In genomic region chr22:38327805-38328204, GRCh38 we compare ENCODE assay signal across 11 cellular contexts. TPM values are rescaled to one million over a fixed set of nuclear protein-coding genes. Genes with fewer than 3 reads are reported as not detected.
DNase-seq lines count a peak whose midpoint lies in the region; ATAC-seq and TF ChIP-seq lines count a peak whose summit lies in the region.
"Had no signal": no experiment of that assay in that cellular context is flagged by ENCODE, and none has a peak within 500 bp of the region (broad histone marks: within the 10 kb centered on the region; RNA-seq: fewer than 3 reads in every experiment).

No MANE protein-coding gene starts in this region.

- WGBS in neuronal stem cell (ENCODE audit: extremely low coverage in 2 of 2, insufficient read length in 2 of 2, insufficient replicate concordance in 1 of 2), 2 donors: no CpG with 5 or more reads among the region's 16 CpGs

- TF ChIP-seq CTCF in PC-9 (conservative IDR thresholded peaks at IDR 0.05): no peak

- no peak overlapping the region for H2BK120ac ChIP-seq in neuronal stem cell (ENCODE audit: low read depth, low read length)

- H3K27ac ChIP-seq in PC-9 (peak overlapping the region; percentile 38; the same call in 1 of the 2 replicates), neuronal stem cell (replicated peaks; ENCODE audit: low read length) (no peak overlapping the region)
- H3K27ac ChIP-seq: VCaP had no signal

- no peak overlapping the region for H2BK15ac ChIP-seq in neuronal stem cell (ENCODE audit: low read length)

- no peak overlapping the region for H2BK5ac ChIP-seq in neuronal stem cell (ENCODE audit: low read length)

- no peak overlapping the region for H3K4ac ChIP-seq in neuronal stem cell (ENCODE audit: low read length)

- no peak overlapping the region for H3K9ac ChIP-seq in neuronal stem cell (ENCODE audit: low read depth, low read length, poor library complexity)

- POLR2A ChIA-PET in PC-9 (lab: Charles Lee; ENCODE audit: unreplicated experiment): no interaction called here

- no peak overlapping the region for H4K8ac ChIP-seq in neuronal stem cell (ENCODE audit: low read depth, low read length)

- intact Hi-C loops in PC-9 (cut with micrococcal nuclease; ENCODE audit: unreplicated experiment): no loop called here

- peaks cover 13% of the 10 kb centered on the region for H3K4me1 ChIP-seq in PC-9 (replicated peaks; ENCODE audit: insufficient read depth)
- no peaks in the 10 kb centered on the region for H3K4me1 ChIP-seq in neuronal stem cell (ENCODE audit: control insufficient read depth in 2 of 2, insufficient read depth in 1 of 2, low read depth in 1 of 2, low read length in 2 of 2)

- peak overlapping the region; percentile 25 for H3K14ac ChIP-seq in neuronal stem cell (ENCODE audit: low read length)

- H3K4me3 ChIP-seq in PC-9 (no peak overlapping the region), neuronal stem cell (ENCODE audit: low read length in 2 of 2) (no peak overlapping the region)

- no peak overlapping the region for H4K91ac ChIP-seq in neuronal stem cell (ENCODE audit: low read depth, low read length, poor library complexity)

- no peaks in the 10 kb centered on the region for H3K79me1 ChIP-seq in neuronal stem cell (ENCODE audit: low read depth, low read length)

- H3K9me3 ChIP-seq in PC-9 (ENCODE audit: insufficient read depth, low read depth) (no peaks in the 10 kb centered on the region), neuronal stem cell (replicated peaks in 1 of 2; ENCODE audit: control insufficient read depth in 2 of 2, insufficient read depth in 1 of 2, low read depth in 1 of 2, low read length in 2 of 2) (no peaks in the 10 kb centered on the region)

- no peaks in the 10 kb centered on the region for H3K9me2 ChIP-seq in PC-9 (ENCODE audit: insufficient read depth)

- H4K20me1 ChIP-seq in PC-9 (ENCODE audit: insufficient read depth): no peaks in the 10 kb centered on the region

- no peaks in the 10 kb centered on the region for H3K79me2 ChIP-seq in PC-9 (ENCODE audit: low read depth)

- no peak for ATAC-seq in HG03442 (IDR thresholded peaks at IDR 0.05; ENCODE audit: unreplicated experiment)

- H3F3A ChIP-seq in PC-9 (ENCODE audit: insufficient read depth, low read depth): peaks cover 15% of the 10 kb centered on the region; the same call in 1 of the 2 replicates

- no peak overlapping the region for H2AK5ac ChIP-seq in neuronal stem cell (ENCODE audit: low read depth, low read length)

- H3K23ac ChIP-seq in neuronal stem cell (ENCODE audit: low read depth, low read length, poor library complexity): no peak overlapping the region

- CTCF ChIA-PET in PC-9 (lab: Charles Lee): no interaction called here

- H3K4me2 ChIP-seq in PC-9 (peak overlapping the region; percentile 43), neuronal stem cell (ENCODE audit: insufficient read depth, low read length, poor library complexity, severe bottlenecking) (no peak overlapping the region)

- H2BK12ac ChIP-seq in neuronal stem cell (ENCODE audit: low read length): no peak overlapping the region

- 0 out of 2 replicates have a peak overlapping the region, but pooled peaks have one; percentile 34 for H2AFZ ChIP-seq in PC-9
- H2AFZ ChIP-seq in neuronal stem cell (ENCODE audit: low read length): no peak overlapping the region

- no TSS peak for BruUV-seq in PC-9 (replicated peaks; lab: Mats Ljungman, UMichigan)

- no peaks in the 10 kb centered on the region for H3K27me3 ChIP-seq in PC-9 (ENCODE audit: insufficient read depth, low read depth)
- H3K27me3 ChIP-seq in neuronal stem cell (ENCODE audit: control insufficient read depth in 3 of 3, insufficient read depth in 3 of 3, low read depth in 1 of 3, low read length in 3 of 3): no peaks in the 10 kb centered on the region

- H3K18ac ChIP-seq in neuronal stem cell (ENCODE audit: low read length): no peak overlapping the region

- H3K36me3 ChIP-seq in PC-9 (ENCODE audit: low read depth): no peaks in the 10 kb centered on the region
- H3K36me3 ChIP-seq in neuronal stem cell (replicated peaks in 1 of 2; ENCODE audit: control insufficient read depth in 2 of 2, insufficient read depth in 2 of 2, low read length in 2 of 2): no peaks in the 10 kb centered on the region

- DNase-seq in EH (ENCODE audit: low read depth) (peak; percentile 89), PC-9 (peak; percentile 50 to 55), dedifferentiated amniotic fluid mesenchymal stem cell (ENCODE audit: extremely low spot score) (peak; percentile 59), neuronal stem cell (ENCODE audit: low spot score) (no peak), NOMO-1 treated with dmso at 0.1 percent for 144 hours (lab: John Stamatoyannopoulos, UW; ENCODE audit: unreplicated experiment) (no peak), DMS114 treated with DMSO at 0.1 percent for 48 hours (lab: John Stamatoyannopoulos, UW; ENCODE audit: unreplicated experiment) (no peak)
- DNase-seq in activated CD4-positive, CD25-positive, alpha-beta regulatory T cell (lab: John Stamatoyannopoulos, UW): no peak
- DNase-seq: NCI-H524; stimulated activated CD4-positive, alpha-beta T cell treated with anti-CD3 and anti-CD28 coated beads, Interleukin-4, amount 100 ng/mL, for 4 hours had no signal

RNA-seq across cellular contexts. Expression of gene CSNK1E, which starts 10.6 kb away (rescaled TPM):
- total RNA-seq in PC-9 (2021): 331 and 348 TPM in 2 replicates
- polyA plus RNA-seq in neuronal stem cell (2013, experiment 1 of 2): 224 TPM
- polyA plus RNA-seq in neuronal stem cell (2013, experiment 2 of 2): 229 TPM

RNA-seq across cellular contexts. Expression of gene TMEM184B, which starts 55.0 kb away (rescaled TPM):
- 185 and 192 TPM in 2 replicates for total RNA-seq in PC-9 (2021)
- polyA plus RNA-seq in neuronal stem cell (2013, experiment 1 of 2): 50.9 TPM
- polyA plus RNA-seq in neuronal stem cell (2013, experiment 2 of 2): 51.3 TPM

Comparison
In these comparisons a context has a peak if more than half of its experiments do, and no peak if none do; other contexts are left out.
1. DNase-seq: peak in EH (single experiment), PC-9 (2 of 2) and dedifferentiated amniotic fluid mesenchymal stem cell (single experiment); none in neuronal stem cell (single experiment), NOMO-1 treated with dmso at 0.1 percent for 144 hours (single experiment), DMS114 treated with DMSO at 0.1 percent for 48 hours (single experiment) and activated CD4-positive, CD25-positive, alpha-beta regulatory T cell (0 of 4).